31 cellular contexts compared by ENCODE assay signal in genomic region chr12:102616692-102617091, GRCh38.
DNase-seq lines count a peak whose midpoint lies in the region; ATAC-seq, FAIRE-seq and TF ChIP-seq lines count a peak whose summit lies in the region.
"Had no signal": no experiment of that assay in that cellular context is flagged by ENCODE, and none has a peak within 500 bp of the region (broad histone marks: within the 10 kb centered on the region; RNA-seq: fewer than 3 reads in every experiment).

No MANE protein-coding gene starts in this region.

- H2BK12ac ChIP-seq in H1 (ENCODE audit: low read depth, low read length), result no peak overlapping the region

- no peak overlapping the region for H3K4me2 ChIP-seq in H1 (ENCODE audit: insufficient read depth in 1 of 2, low read depth in 2 of 2, low read length in 2 of 2)
- H3K4me2 ChIP-seq: A549; BLaER1; BLaER1 treated with 17β-estradiol and CSF1 and Interleukin-3, amounts not matched to agents 10 nM and 100 nM had no signal

- DNase-seq in H1 (ENCODE audit: low read depth in 1 of 2, low spot score in 2 of 2) (no peak), left lobe of liver (ENCODE audit: low spot score) (no peak), Right ventricle myocardium inferior (ENCODE audit: missing footprints) (no peak), GM20000 (ENCODE audit: low spot score) (no peak)
- DNase-seq: 8988T; ACHN; AML-193; BE2C; C1 segment of cervical spinal cord; Caco-2; Calu3; CD4-positive, alpha-beta memory T cell; CD4-positive, alpha-beta T cell; CD4-positive, CD25-positive, alpha-beta regulatory T cell; CD8-positive, alpha-beta memory T cell; CD8-positive, alpha-beta T cell; COR-L47; DMS 273 treated with DMSO at 0.1 percent for 48 hours; DMS153; DMS53; DMS79; DMS79 treated with DMSO at 0.1 percent for 48 hours; DND-41; EL had no signal

- no peak overlapping the region for H2AFZ ChIP-seq in H1 (ENCODE audit: low read length)

- no peak overlapping the region for H3K9ac ChIP-seq in H1 (replicated peaks in 1 of 4; ENCODE audit: extremely low read depth in 1 of 4, low read depth in 3 of 4, low read length in 3 of 4)
- H3K9ac ChIP-seq: BLaER1; BLaER1 treated with 17β-estradiol and CSF1 and Interleukin-3, amounts not matched to agents 10 nM and 100 nM had no signal

- H4K5ac ChIP-seq in H1 (ENCODE audit: insufficient read length, low read depth, low read length), result no peak overlapping the region

- peaks cover 0 to 4% (median 2%) of the 10 kb centered on the region in 4 experiments; a peak in 4 of 7 replicates for H3K4me1 ChIP-seq in H1 (replicated peaks in 1 of 4; ENCODE audit: control insufficient read depth in 3 of 4, insufficient read depth in 4 of 4, low read length in 3 of 4)
- H3K4me1 ChIP-seq: A549; BE2C; BLaER1; BLaER1 treated with 17β-estradiol and CSF1 and Interleukin-3, amounts not matched to agents 10 nM and 100 nM; Caco-2 had no signal

- no peak overlapping the region for H2BK5ac ChIP-seq in H1 (ENCODE audit: low read depth, low read length)

- TF ChIP-seq POLR2A in H1 (IDR thresholded peaks at IDR 0.05; ENCODE audit: control extremely low read depth in 1 of 2, low read depth in 2 of 2, low read length in 2 of 2), result no peak

- CTCF ChIA-PET in H1 (lab: Charles Lee; ENCODE audit: partially characterized antibody), result interaction anchor here (0.6 kb wide), 1 partner anchor 287 kb away, joined by 6 read pairs; no protein-coding TSS in a partner anchor

- H3K27ac ChIP-seq in H1 (ENCODE audit: low read depth, low read length), result no peak overlapping the region
- H3K27ac ChIP-seq: 22Rv1; A549; BLaER1; BLaER1 treated with 17β-estradiol and CSF1 and Interleukin-3, amounts not matched to agents 10 nM and 100 nM; C4-2B had no signal

- H3K4me3 ChIP-seq in H1 (ENCODE audit: extremely low read depth in 1 of 4, insufficient read depth in 2 of 4, low read depth in 3 of 4, low read length in 4 of 4), result no peak overlapping the region
- H3K4me3 ChIP-seq: A549; BLaER1; BLaER1 treated with 17β-estradiol and CSF1 and Interleukin-3, amounts not matched to agents 10 nM and 100 nM had no signal

- H3K79me2 ChIP-seq in H1 (ENCODE audit: control insufficient read depth in 1 of 2, insufficient read depth in 2 of 2, low read length in 2 of 2), result no peaks in the 10 kb centered on the region

- H3K56ac ChIP-seq in H1 (replicated peaks; ENCODE audit: insufficient read length, low read depth, low read length), result no peak overlapping the region

- no peak overlapping the region for H2BK20ac ChIP-seq in H1 (ENCODE audit: low read length)

- H3K9me3 ChIP-seq in H1 (ENCODE audit: insufficient read depth in 2 of 2, low read depth in 1 of 2, low read length in 1 of 2), result no peaks in the 10 kb centered on the region
- H3K9me3 ChIP-seq: A549; BE2C; BLaER1; BLaER1 treated with 17β-estradiol and CSF1 and Interleukin-3, amounts not matched to agents 10 nM and 100 nM; Caco-2 had no signal

- no peak overlapping the region for H2AK5ac ChIP-seq in H1 (ENCODE audit: low read depth, low read length)

- POLR2A ChIA-PET in H1 (lab: Charles Lee; ENCODE audit: partially characterized antibody), result no interaction called here

- TF ChIP-seq CTCF in H1 (IDR thresholded peaks at IDR 0.05; ENCODE audit: control extremely low read depth in 1 of 3, insufficient read depth in 1 of 3, low read depth in 1 of 3, low read length in 3 of 3) (no peak), GM20000 (IDR thresholded peaks at IDR 0.05; ENCODE audit: extremely low read depth, missing control alignments) (no peak)

- no peak overlapping the region; the same call in 1 of the 2 replicates for H3K18ac ChIP-seq in H1 (ENCODE audit: extremely low read depth, low read length)

- H3K23ac ChIP-seq in H1 (ENCODE audit: insufficient read length), result no peak overlapping the region

- WGBS in H1 (ENCODE audit: extremely low coverage in 1 of 2, insufficient coverage in 1 of 2, insufficient read length in 1 of 2, insufficient replicate concordance in 2 of 2, low coverage in 1 of 2, low lambda C conversion rate in 2 of 2, missing lambda C conversion rate in 1 of 2), 2 experiments, result 93% methylated on average over 2 of the region's 2 CpGs; no CpG with 5 or more reads in 1 of the 2 experiments

- no peak for TF ChIP-seq EP300 in H1 (IDR thresholded peaks at IDR 0.05; ENCODE audit: borderline replicate concordance in 1 of 2, low read depth in 2 of 2, low read length in 2 of 2)

- H4K91ac ChIP-seq in H1 (replicated peaks; ENCODE audit: insufficient read length, low read length), result no peak overlapping the region

- no peak overlapping the region for H3K14ac ChIP-seq in H1 (ENCODE audit: insufficient read length)

- no peaks in the 10 kb centered on the region; the same call in 1 of the 2 replicates for H3K23me2 ChIP-seq in H1 (ENCODE audit: low read depth, low read length)

- no peak for TF ChIP-seq RAD21 in H1 (IDR thresholded peaks at IDR 0.05 in 1 of 2, conservative IDR thresholded peaks at IDR 0.05 in 1 of 2; ENCODE audit: low read depth in 2 of 2, low read length in 2 of 2)

- no peak overlapping the region for H3K4ac ChIP-seq in H1 (replicated peaks; ENCODE audit: insufficient read length, low read depth, low read length)

- H4K8ac ChIP-seq in H1 (ENCODE audit: extremely low read depth, insufficient read depth, low read length), result no peak overlapping the region; the same call in 1 of the 2 replicates

- H4K20me1 ChIP-seq in H1 (replicated peaks in 1 of 2; ENCODE audit: control insufficient read depth in 1 of 2, insufficient read depth in 2 of 2, low read length in 2 of 2), result no peaks in the 10 kb centered on the region
- H4K20me1 ChIP-seq: BLaER1; BLaER1 treated with 17β-estradiol and CSF1 and Interleukin-3, amounts not matched to agents 10 nM and 100 nM had no signal

- no peak overlapping the region for H2BK120ac ChIP-seq in H1 (replicated peaks; ENCODE audit: low read depth, low read length)

- no peak for FAIRE-seq in H1 (lab: Jason Lieb, UNC)
- FAIRE-seq: A204.1, A549, D721Med had no signal

- no peaks in the 10 kb centered on the region for H3K36me3 ChIP-seq in H1 (ENCODE audit: control insufficient read depth in 2 of 4, insufficient read depth in 4 of 4, low read length in 3 of 4)
- H3K36me3 ChIP-seq: BE2C; BLaER1; BLaER1 treated with 17β-estradiol and CSF1 and Interleukin-3, amounts not matched to agents 10 nM and 100 nM had no signal

- intact Hi-C loops in Right ventricle myocardium inferior (cut with DNase I), result no loop called here

- no peaks in the 10 kb centered on the region for H3K27me3 ChIP-seq in H1 (replicated peaks in 1 of 4; ENCODE audit: control insufficient read depth in 3 of 4, extremely low read depth in 1 of 4, insufficient read depth in 3 of 4, low read length in 3 of 4)
- H3K27me3 ChIP-seq: BE2C; BLaER1; BLaER1 treated with 17β-estradiol and CSF1 and Interleukin-3, amounts not matched to agents 10 nM and 100 nM had no signal

- H3K79me1 ChIP-seq in H1 (ENCODE audit: low read depth, low read length), result no peaks in the 10 kb centered on the region

- H2BK15ac ChIP-seq in H1 (ENCODE audit: low read length), result 0 out of 2 replicates have a peak overlapping the region, but pooled peaks have one; percentile 6

- ATAC-seq in left lobe of liver, result peak; percentile 52
- ATAC-seq in Right ventricle myocardium inferior, result no peak
- ATAC-seq: A549; CD8-positive, alpha-beta T cell had no signal

TF ChIP-seq in H1, 55 proteins besides CTCF, POLR2A, EP300 and RAD21:
- TF ChIP-seq EGR1 (IDR thresholded peaks at IDR 0.05; ENCODE audit: borderline replicate concordance, low read depth, low read length), result no peak
- TF ChIP-seq GTF2F1 (IDR thresholded peaks at IDR 0.05; ENCODE audit: borderline replicate concordance, low read depth, low read length), result no peak
- no peak for TF ChIP-seq RNF2 (IDR thresholded peaks at IDR 0.05; ENCODE audit: borderline replicate concordance, low read depth, low read length, missing control alignments, poor library complexity, severe bottlenecking)
- TF ChIP-seq BACH1 (IDR thresholded peaks at IDR 0.05; ENCODE audit: low read length), result no peak
- TF ChIP-seq SRF (IDR thresholded peaks at IDR 0.05; ENCODE audit: low read depth, low read length), result no peak
- no peak for TF ChIP-seq TAF7 (optimal IDR thresholded peaks at IDR 0.05; ENCODE audit: borderline replicate concordance, low read depth, low read length)
- no peak for TF ChIP-seq SAP30 (IDR thresholded peaks at IDR 0.05; ENCODE audit: insufficient read depth, insufficient replicate concordance, low read length)
- TF ChIP-seq ASH2L (IDR thresholded peaks at IDR 0.05; ENCODE audit: low read length), result no peak
